ENCODE assay signal across 10 cellular contexts in the genomic region with DNA sequence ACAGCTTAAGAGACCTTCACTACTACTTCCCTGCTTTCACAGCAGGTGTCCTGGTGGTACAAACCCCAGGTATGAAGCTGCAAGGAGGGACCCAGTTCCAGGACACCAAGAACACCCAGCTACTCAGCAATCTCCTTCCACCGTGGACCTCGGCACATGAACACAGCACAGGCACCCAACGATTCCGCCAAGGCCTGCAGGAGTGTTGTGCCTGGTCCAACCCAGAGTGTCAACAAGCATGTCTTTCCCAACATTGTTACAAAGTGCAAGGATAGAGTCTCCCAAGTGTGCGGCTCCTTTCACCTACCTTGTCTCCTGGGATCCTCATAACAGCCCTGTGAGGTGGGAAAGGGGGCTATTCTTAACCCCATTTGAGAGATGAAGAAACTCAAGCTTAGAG.
"Had no signal": no experiment of that assay in that cellular context is flagged by ENCODE, and none has a peak within 500 bp of the region (broad histone marks: within the 10 kb centered on the region; RNA-seq: fewer than 3 reads in every experiment).

No MANE protein-coding gene starts in this region.

- H3K4me1 ChIP-seq: SJSA1, uterus had no signal

- H3K36me3 ChIP-seq: uterus had no signal

- H3K4me3 Mint-ChIP-seq: nephron had no signal

- H3K27me3 ChIP-seq: SJSA1, tibial artery, uterus had no signal

- H3K9me3 Mint-ChIP-seq: nephron had no signal

- DNase-seq: activated CD4-positive, alpha-beta T cell treated with anti-CD3 and anti-CD28 coated beads for 48 hours; activated T-cell treated with anti-CD3 and anti-CD28 coated beads, Interleukin-2, amount 50 U/mL, for 48 hours; central memory CD4-positive, alpha-beta T cell; mammary epithelial cell; stimulated activated CD4-positive, alpha-beta T cell treated with anti-CD3 and anti-CD28 coated beads, Interleukin-4, amount 100 ng/mL, for 1 hour; stimulated activated CD8-positive, alpha-beta memory T cell treated with anti-CD3 and anti-CD28 coated beads, Interleukin-4, amount 100 ng/mL, for 48 hours; tibial artery; uterus had no signal

- H3K27ac ChIP-seq: SJSA1, tibial artery, uterus had no signal

- H3K9me3 ChIP-seq: SJSA1, tibial artery, uterus had no signal

- H3K4me3 ChIP-seq: SJSA1, tibial artery, uterus had no signal
